ENCODE assay signal across 1 cellular context in genomic region chr1:42035830-42036604, GRCh38.
TF ChIP-seq lines count a peak whose summit lies in the region.

No MANE protein-coding gene starts in this region.

TF ChIP-seq in HepG2, 621 proteins besides CTCF, POLR2A, EP300 and RAD21 (continued from another document):
- TF ChIP-seq, protein P1, sequence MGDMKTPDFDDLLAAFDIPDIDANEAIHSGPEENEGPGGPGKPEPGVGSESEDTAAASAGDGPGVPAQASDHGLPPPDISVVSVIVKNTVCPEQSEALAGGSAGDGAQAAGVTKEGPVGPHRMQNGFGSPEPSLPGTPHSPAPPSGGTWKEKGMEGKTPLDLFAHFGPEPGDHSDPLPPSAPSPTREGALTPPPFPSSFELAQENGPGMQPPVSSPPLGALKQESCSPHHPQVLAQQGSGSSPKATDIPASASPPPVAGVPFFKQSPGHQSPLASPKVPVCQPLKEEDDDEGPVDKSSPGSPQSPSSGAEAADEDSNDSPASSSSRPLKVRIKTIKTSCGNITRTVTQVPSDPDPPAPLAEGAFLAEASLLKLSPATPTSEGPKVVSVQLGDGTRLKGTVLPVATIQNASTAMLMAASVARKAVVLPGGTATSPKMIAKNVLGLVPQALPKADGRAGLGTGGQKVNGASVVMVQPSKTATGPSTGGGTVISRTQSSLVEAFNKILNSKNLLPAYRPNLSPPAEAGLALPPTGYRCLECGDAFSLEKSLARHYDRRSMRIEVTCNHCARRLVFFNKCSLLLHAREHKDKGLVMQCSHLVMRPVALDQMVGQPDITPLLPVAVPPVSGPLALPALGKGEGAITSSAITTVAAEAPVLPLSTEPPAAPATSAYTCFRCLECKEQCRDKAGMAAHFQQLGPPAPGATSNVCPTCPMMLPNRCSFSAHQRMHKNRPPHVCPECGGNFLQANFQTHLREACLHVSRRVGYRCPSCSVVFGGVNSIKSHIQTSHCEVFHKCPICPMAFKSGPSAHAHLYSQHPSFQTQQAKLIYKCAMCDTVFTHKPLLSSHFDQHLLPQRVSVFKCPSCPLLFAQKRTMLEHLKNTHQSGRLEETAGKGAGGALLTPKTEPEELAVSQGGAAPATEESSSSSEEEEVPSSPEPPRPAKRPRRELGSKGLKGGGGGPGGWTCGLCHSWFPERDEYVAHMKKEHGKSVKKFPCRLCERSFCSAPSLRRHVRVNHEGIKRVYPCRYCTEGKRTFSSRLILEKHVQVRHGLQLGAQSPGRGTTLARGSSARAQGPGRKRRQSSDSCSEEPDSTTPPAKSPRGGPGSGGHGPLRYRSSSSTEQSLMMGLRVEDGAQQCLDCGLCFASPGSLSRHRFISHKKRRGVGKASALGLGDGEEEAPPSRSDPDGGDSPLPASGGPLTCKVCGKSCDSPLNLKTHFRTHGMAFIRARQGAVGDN (CRISPR knock-in tag; IDR thresholded peaks at IDR 0.05), result peak; percentile 50
- 0 out of 2 replicates have a peak, but pooled peaks have one; percentile 15 for TF ChIP-seq TAF1 (CRISPR knock-in tag; IDR thresholded peaks at IDR 0.05)
- TF ChIP-seq TCF7L2 (IDR thresholded peaks at IDR 0.05; ENCODE audit: low read depth, low read length), result no peak
- TF ChIP-seq, protein P2, sequence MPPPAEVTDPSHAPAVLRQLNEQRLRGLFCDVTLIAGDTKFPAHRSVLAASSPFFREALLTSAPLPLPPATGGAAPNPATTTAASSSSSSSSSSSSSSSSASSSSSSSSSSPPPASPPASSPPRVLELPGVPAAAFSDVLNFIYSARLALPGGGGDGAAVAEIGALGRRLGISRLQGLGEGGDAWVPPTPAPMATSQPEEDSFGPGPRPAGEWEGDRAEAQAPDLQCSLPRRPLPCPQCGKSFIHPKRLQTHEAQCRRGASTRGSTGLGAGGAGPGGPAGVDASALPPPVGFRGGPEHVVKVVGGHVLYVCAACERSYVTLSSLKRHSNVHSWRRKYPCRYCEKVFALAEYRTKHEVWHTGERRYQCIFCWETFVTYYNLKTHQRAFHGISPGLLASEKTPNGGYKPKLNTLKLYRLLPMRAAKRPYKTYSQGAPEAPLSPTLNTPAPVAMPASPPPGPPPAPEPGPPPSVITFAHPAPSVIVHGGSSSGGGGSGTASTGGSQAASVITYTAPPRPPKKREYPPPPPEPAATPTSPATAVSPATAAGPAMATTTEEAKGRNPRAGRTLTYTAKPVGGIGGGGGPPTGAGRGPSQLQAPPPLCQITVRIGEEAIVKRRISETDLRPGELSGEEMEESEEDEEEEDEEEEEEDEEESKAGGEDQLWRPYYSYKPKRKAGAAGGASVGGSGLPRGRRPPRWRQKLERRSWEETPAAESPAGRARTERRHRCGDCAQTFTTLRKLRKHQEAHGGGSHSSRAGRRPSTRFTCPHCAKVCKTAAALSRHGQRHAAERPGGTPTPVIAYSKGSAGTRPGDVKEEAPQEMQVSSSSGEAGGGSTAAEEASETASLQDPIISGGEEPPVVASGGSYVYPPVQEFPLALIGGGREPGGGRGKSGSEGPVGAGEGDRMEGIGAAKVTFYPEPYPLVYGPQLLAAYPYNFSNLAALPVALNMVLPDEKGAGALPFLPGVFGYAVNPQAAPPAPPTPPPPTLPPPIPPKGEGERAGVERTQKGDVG (CRISPR knock-in tag; IDR thresholded peaks at IDR 0.05; ENCODE audit: borderline replicate concordance), result no peak
- no peak for TF ChIP-seq SIX4 (CRISPR knock-in tag; IDR thresholded peaks at IDR 0.05)
TF ChIP-seq in HepG2: peak in this region for 22.
